In the genomic region with DNA sequence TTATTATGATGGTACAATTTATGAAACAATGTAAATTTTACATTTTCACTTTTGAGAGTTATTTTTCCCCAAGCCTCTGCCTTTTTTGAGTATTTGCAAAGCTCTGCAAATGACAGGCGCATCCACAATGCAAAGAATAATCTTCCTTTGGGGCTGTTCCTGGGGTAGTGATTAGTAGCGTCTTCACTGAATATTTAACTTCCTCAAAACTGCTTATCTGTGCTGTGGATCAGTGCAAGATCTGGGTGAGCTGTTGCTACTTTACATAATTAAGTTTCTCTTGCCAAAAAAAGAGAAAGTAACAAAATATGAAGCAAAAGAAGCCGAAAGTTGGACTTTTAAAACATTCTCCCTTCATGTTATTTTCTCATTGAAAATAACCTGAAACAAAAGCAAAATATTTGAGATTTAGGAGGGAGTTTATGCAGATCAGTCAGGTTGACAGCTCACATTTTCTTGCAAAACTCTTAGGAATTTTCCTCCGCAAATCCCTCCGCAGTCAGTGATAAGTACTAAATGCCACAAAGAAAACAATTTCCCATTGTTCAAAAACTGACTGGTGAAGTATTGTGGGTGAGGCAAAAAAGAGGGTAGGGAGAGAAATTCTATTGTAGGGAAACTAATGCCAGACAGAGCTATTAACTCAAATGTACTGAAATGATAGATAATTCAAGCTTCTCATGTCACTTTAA, we compare ENCODE assay signal across 8 cellular contexts.
DNase-seq lines count a peak whose midpoint lies in the region; ATAC-seq and TF ChIP-seq lines count a peak whose summit lies in the region.

No MANE protein-coding gene starts in this region.

- H3K27me3 Mint-ChIP-seq in activated T-cell treated with anti-CD3 and anti-CD28 coated beads, Interleukin-2, amount 50 U/mL, for 4 hours (ENCODE audit: low read depth): no peaks in the 10 kb centered on the region
- no peaks in the 10 kb centered on the region for H3K27me3 Mint-ChIP-seq in stimulated activated naive B cell treated with anti-CD40 and anti-IgM and Interleukin-4, amounts not matched to agents 10 μg/mL and 1 μg/mL and 100 μg/mL, for 72 hours
- no peaks in the 10 kb centered on the region for H3K27me3 Mint-ChIP-seq in type B pancreatic cell

- no peak overlapping the region for H3K4me3 ChIP-seq in epithelial cell of esophagus (ENCODE audit: low read length)

- no peak for DNase-seq in activated T-cell treated with anti-CD3 and anti-CD28 coated beads, Interleukin-2, amount 50 U/mL, for 4 hours
- DNase-seq in activated T-cell treated with anti-CD3 and anti-CD28 coated beads for 4 hours: no peak
- peak; percentile 77 for DNase-seq in OCI-M1 (lab: John Stamatoyannopoulos, UW)
- DNase-seq in epithelial cell of esophagus (ENCODE audit: low read depth): peak; percentile 41
- no peak for DNase-seq in stimulated activated naive B cell treated with anti-CD40 and anti-IgM and Interleukin-4, amounts not matched to agents 10 μg/mL and 1 μg/mL and 100 μg/mL, for 72 hours
- no peak for DNase-seq in AG08396 (ENCODE audit: low spot score)
- DNase-seq in type B pancreatic cell (ENCODE audit: extremely low spot score, unreplicated experiment): no peak

- no peak for ATAC-seq in activated T-cell treated with anti-CD3 and anti-CD28 coated beads, Interleukin-2, amount 50 U/mL, for 4 hours
- peak; percentile 68 to 78 for ATAC-seq in stimulated activated naive B cell treated with anti-CD40 and anti-IgM and Interleukin-4, amounts not matched to agents 10 μg/mL and 1 μg/mL and 100 μg/mL, for 72 hours (replicated peaks)
- no peak for ATAC-seq in GM18517 (IDR thresholded peaks at IDR 0.05; ENCODE audit: unreplicated experiment)

- peak overlapping the region; percentile 66 for H3K4me3 Mint-ChIP-seq in activated T-cell treated with anti-CD3 and anti-CD28 coated beads, Interleukin-2, amount 50 U/mL, for 4 hours
- H3K4me3 Mint-ChIP-seq in stimulated activated naive B cell treated with anti-CD40 and anti-IgM and Interleukin-4, amounts not matched to agents 10 μg/mL and 1 μg/mL and 100 μg/mL, for 72 hours: peak overlapping the region in 1 of 2 donors; percentile 56
- no peak overlapping the region for H3K4me3 Mint-ChIP-seq in type B pancreatic cell

- H3K27ac Mint-ChIP-seq in stimulated activated naive B cell treated with anti-CD40 and anti-IgM and Interleukin-4, amounts not matched to agents 10 μg/mL and 1 μg/mL and 100 μg/mL, for 72 hours: no peak overlapping the region
- H3K27ac Mint-ChIP-seq in type B pancreatic cell: no peak overlapping the region

- H3K36me3 Mint-ChIP-seq in activated T-cell treated with anti-CD3 and anti-CD28 coated beads, Interleukin-2, amount 50 U/mL, for 4 hours (ENCODE audit: insufficient read depth): no peaks in the 10 kb centered on the region
- H3K36me3 Mint-ChIP-seq in stimulated activated naive B cell treated with anti-CD40 and anti-IgM and Interleukin-4, amounts not matched to agents 10 μg/mL and 1 μg/mL and 100 μg/mL, for 72 hours: no peaks in the 10 kb centered on the region
- H3K36me3 Mint-ChIP-seq in type B pancreatic cell: no peaks in the 10 kb centered on the region

- peaks cover 50% of the 10 kb centered on the region for H3K4me1 Mint-ChIP-seq in activated T-cell treated with anti-CD3 and anti-CD28 coated beads, Interleukin-2, amount 50 U/mL, for 4 hours (ENCODE audit: low read depth)
- H3K4me1 Mint-ChIP-seq in stimulated activated naive B cell treated with anti-CD40 and anti-IgM and Interleukin-4, amounts not matched to agents 10 μg/mL and 1 μg/mL and 100 μg/mL, for 72 hours: peaks cover 3 to 17% of the 10 kb centered on the region in 2 donors
- H3K4me1 Mint-ChIP-seq in type B pancreatic cell (ENCODE audit: unreplicated experiment): peaks cover 10% of the 10 kb centered on the region

- peaks cover 4% of the 10 kb centered on the region for H3K9me3 Mint-ChIP-seq in activated T-cell treated with anti-CD3 and anti-CD28 coated beads, Interleukin-2, amount 50 U/mL, for 4 hours
- peaks cover 0 to 2% of the 10 kb centered on the region in 2 donors for H3K9me3 Mint-ChIP-seq in stimulated activated naive B cell treated with anti-CD40 and anti-IgM and Interleukin-4, amounts not matched to agents 10 μg/mL and 1 μg/mL and 100 μg/mL, for 72 hours
- no peaks in the 10 kb centered on the region for H3K9me3 Mint-ChIP-seq in type B pancreatic cell

- TF ChIP-seq CTCF in epithelial cell of esophagus (IDR thresholded peaks at IDR 0.05; ENCODE audit: insufficient read depth, low read depth, low read length, missing control alignments): no peak
- TF ChIP-seq CTCF in type B pancreatic cell (conservative IDR thresholded peaks at IDR 0.05): no peak

Comparison
In these comparisons a context has a peak if more than half of its experiments do, and no peak if none do; other contexts are left out.
1. ATAC-seq: peak in stimulated activated naive B cell treated with anti-CD40 and anti-IgM and Interleukin-4, amounts not matched to agents 10 μg/mL and 1 μg/mL and 100 μg/mL, for 72 hours (2 of 2); none in activated T-cell treated with anti-CD3 and anti-CD28 coated beads, Interleukin-2, amount 50 U/mL, for 4 hours (0 of 2) and GM18517 (single experiment).
2. DNase-seq: peak in OCI-M1 (single experiment) and epithelial cell of esophagus (single experiment); none in activated T-cell treated with anti-CD3 and anti-CD28 coated beads, Interleukin-2, amount 50 U/mL, for 4 hours (single experiment), activated T-cell treated with anti-CD3 and anti-CD28 coated beads for 4 hours (single experiment), stimulated activated naive B cell treated with anti-CD40 and anti-IgM and Interleukin-4, amounts not matched to agents 10 μg/mL and 1 μg/mL and 100 μg/mL, for 72 hours (single experiment), AG08396 (single experiment) and type B pancreatic cell (single experiment).